8 cellular contexts compared by ENCODE assay signal in the genomic region with DNA sequence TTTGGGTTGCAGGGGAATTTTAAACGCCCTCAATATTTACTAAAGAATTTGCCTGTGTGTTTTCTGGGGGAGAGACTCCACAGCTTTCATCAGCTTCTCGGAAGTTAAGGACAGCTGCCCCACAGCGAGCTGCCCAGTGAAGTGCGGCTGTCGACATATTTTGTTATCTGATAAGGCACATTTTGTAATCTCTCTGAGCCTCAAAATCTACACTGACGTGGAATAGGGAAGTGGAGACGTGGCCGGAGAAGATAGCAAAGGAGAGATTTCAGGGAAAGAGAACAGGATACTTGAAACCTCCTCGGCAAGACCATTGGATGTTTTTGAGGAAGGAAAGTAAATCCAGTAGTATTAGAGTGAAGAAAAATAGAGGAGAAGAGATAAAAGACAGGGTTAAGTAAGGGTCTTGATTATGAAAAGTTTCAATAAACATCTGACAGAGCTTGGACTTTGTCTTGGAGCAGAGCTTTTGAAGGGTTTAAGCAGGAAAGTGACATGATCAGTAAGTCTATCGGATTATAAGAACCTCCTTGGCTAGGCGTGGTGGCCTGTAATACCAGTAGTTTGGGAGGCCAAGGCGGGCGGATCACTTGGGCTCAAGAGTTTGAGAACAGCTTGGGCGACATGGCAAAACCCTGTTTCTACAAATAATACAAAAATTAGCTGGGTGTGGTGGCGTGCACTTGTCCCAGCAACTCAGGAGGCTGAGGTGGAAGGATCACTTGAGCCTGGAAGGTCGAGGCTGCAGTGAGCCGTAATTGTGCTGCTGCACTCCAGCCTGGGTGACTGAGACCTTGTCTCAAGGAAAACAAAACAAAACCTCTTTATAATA. TPM values are rescaled to one million over a fixed set of nuclear protein-coding genes. Genes with fewer than 3 reads are reported as not detected.
DNase-seq lines count a peak whose midpoint lies in the region; ATAC-seq and FAIRE-seq lines count a peak whose summit lies in the region.

No MANE protein-coding gene starts in this region.

- DNase-seq in Daoy (ENCODE audit: low read depth) (peak; percentile 47), LHCN-M2 (ENCODE audit: low read depth) (peak; percentile 70), adipocyte (ENCODE audit: low read depth) (peak; percentile 87), iPS DF 6.9 (ENCODE audit: low read depth, low spot score) (no peak), small intestine (peak; percentile 58), ecto neural progenitor cell (ENCODE audit: low spot score) (no peak), inferior parietal cortex (ENCODE audit: extremely low spot score) (no peak)

- H3K27me3 ChIP-seq in adipocyte (replicated peaks; ENCODE audit: control insufficient read depth, insufficient read depth, low read length) (no peaks in the 10 kb centered on the region), iPS DF 6.9 (ENCODE audit: control insufficient read depth, insufficient read depth, low read length) (no peaks in the 10 kb centered on the region), small intestine (ENCODE audit: control insufficient read depth in 2 of 2, insufficient read depth in 2 of 2, low read length in 2 of 2) (no peaks in the 10 kb centered on the region)

- H3K9me3 ChIP-seq in adipocyte (ENCODE audit: control insufficient read depth, low read length) (no peaks in the 10 kb centered on the region), iPS DF 6.9 (ENCODE audit: control insufficient read depth, insufficient read depth, low read length) (no peaks in the 10 kb centered on the region), small intestine (ENCODE audit: control insufficient read depth, low read depth) (no peaks in the 10 kb centered on the region)

- H3K4me3 ChIP-seq in adipocyte (ENCODE audit: low read length) (peak overlapping the region; percentile 86), iPS DF 6.9 (ENCODE audit: low read length) (peak overlapping the region; percentile 74; the same call in 1 of the 2 replicates), small intestine (ENCODE audit: low read depth in 1 of 2, low read length in 2 of 2) (peak overlapping the region; percentile 37 to 58)

- no peak for FAIRE-seq in small intestine (lab: Jason Lieb, UNC)

- H3K27ac ChIP-seq in iPS DF 6.9 (ENCODE audit: low read length), result no peak overlapping the region
- H3K27ac ChIP-seq in small intestine (ENCODE audit: low read depth in 1 of 2, low read length in 1 of 2), result peak overlapping the region; percentile 52 to 91

- whole genome bisulfite sequencing in iPS DF 6.9 (ENCODE audit: insufficient coverage, insufficient read length), result no CpG with 5 or more reads among the region's 17 CpGs
- WGBS in small intestine, 3 donors, result 26 to 32% (median 31%) methylated on average over 17 of the region's 17 CpGs

- ATAC-seq in GM21737 (IDR thresholded peaks at IDR 0.05; ENCODE audit: unreplicated experiment), result peak; percentile 14

- H3K9ac ChIP-seq in adipocyte (ENCODE audit: low read length), result peak overlapping the region; percentile 94

- H3K4me1 ChIP-seq in adipocyte (ENCODE audit: control insufficient read depth, insufficient read depth, low read length) (peaks cover 14% of the 10 kb centered on the region), iPS DF 6.9 (ENCODE audit: control insufficient read depth, insufficient read depth, low read length) (no peaks in the 10 kb centered on the region), small intestine (ENCODE audit: control insufficient read depth in 2 of 2, insufficient read depth in 1 of 2, low read depth in 1 of 2, low read length in 1 of 2) (peaks cover 0 to 3% of the 10 kb centered on the region in 2 donors)

- H3K36me3 ChIP-seq in adipocyte (ENCODE audit: control insufficient read depth, insufficient read depth, low read length, severe bottlenecking), result no peaks in the 10 kb centered on the region
- H3K36me3 ChIP-seq in iPS DF 6.9 (ENCODE audit: control insufficient read depth, insufficient read depth, low read length), result no peaks in the 10 kb centered on the region
- no peaks in the 10 kb centered on the region for H3K36me3 ChIP-seq in small intestine (ENCODE audit: control insufficient read depth in 2 of 2, insufficient read depth in 2 of 2, low read length in 2 of 2)

RNA-seq across cellular contexts. Expression of a gene that starts 1.1 kb away (rescaled TPM):
- 17.5 and 18.4 TPM in 2 replicates for total RNA-seq in Daoy (2014; rRNA removed; shearing (Covaris generic))
- 10.6 and 13.3 TPM in 2 replicates for total RNA-seq in LHCN-M2 (2014; rRNA removed)
- polyA plus RNA-seq in LHCN-M2 (2012), result 5.0 TPM
- 1 to 10 TPM; 1.8 to 5.3 (median 2.7) TPM for polyA plus RNA-seq in small intestine

RNA-seq across cellular contexts. Expression of a gene that starts 56.1 kb away (rescaled TPM):
- 2.3 and 2.5 TPM in 2 replicates for total RNA-seq in Daoy (2014; rRNA removed; shearing (Covaris generic))
- 2.6 and 5.1 TPM in 2 replicates for total RNA-seq in LHCN-M2 (2014; rRNA removed)
- 2.5 TPM for polyA plus RNA-seq in LHCN-M2 (2012)
- 1 to 10 TPM; 2.7 to 6.2 (median 5.3) TPM for polyA plus RNA-seq in small intestine

Comparison
In these comparisons a context has a peak if more than half of its experiments do, and no peak if none do; other contexts are left out.
1. DNase-seq: peak in Daoy (single experiment), LHCN-M2 (single experiment), adipocyte (single experiment) and small intestine (single experiment); none in iPS DF 6.9 (single experiment), ecto neural progenitor cell (single experiment) and inferior parietal cortex (single experiment).
2. Peak in every context shown above with its lines, with median percentiles within 50 percentile points of each other: H3K4me3 ChIP-seq.